In the genomic region with DNA sequence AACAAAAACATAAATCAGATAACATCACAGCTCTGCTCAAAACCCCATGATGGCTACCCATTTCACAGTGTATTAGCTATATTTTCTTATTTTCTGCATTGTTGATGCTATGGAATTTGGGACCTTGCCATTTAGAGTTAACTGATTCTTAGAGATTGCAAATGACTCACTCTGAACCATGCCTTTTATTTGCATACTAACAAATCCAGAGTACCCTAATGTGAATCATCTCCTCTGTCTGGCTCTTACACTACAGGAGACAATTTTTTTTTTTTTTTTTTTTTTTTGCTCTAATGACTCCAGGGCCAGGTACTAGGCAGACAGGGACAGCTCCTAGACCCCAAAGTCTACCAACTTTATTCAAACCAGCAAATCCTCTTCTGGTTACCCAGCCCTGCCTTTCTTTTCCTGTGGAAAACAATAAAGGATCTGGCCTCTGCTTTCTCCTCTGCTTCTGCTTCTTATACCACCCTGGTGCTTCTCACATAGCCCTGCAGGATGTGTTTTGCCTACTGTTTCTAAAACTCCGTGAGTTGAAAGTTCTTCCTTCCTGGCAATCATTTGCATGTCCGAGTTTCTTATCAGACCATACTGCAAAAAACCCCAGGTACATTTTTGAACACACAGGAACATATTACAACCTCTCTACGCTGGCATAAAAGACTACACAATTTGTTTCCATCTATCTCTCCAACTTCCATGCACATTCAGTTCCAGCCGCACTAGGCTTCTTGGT, we compare ENCODE assay signal across 11 cellular contexts. TPM values are rescaled to one million over a fixed set of nuclear protein-coding genes. Genes with fewer than 3 reads are reported as not detected.
DNase-seq lines count a peak whose midpoint lies in the region; ATAC-seq and TF ChIP-seq lines count a peak whose summit lies in the region.
"Had no signal": no experiment of that assay in that cellular context is flagged by ENCODE, and none has a peak within 500 bp of the region (broad histone marks: within the 10 kb centered on the region; RNA-seq: fewer than 3 reads in every experiment).

No MANE protein-coding gene starts in this region.

- POLR2A ChIA-PET in RWPE1 (lab: Yijun Ruan, JAX; ENCODE audit: low non-redundant PET): interaction anchor here (0.6 kb wide), 1 partner anchor 60 kb away, joined by 5 read pairs; no protein-coding TSS in a partner anchor

- peaks cover 0 to 31% of the 10 kb centered on the region in 2 donors for H3K36me3 ChIP-seq in psoas muscle (ENCODE audit: insufficient read depth in 1 of 2, low read depth in 1 of 2)
- no peaks in the 10 kb centered on the region for H3K36me3 ChIP-seq in uterus
- H3K36me3 ChIP-seq: lower lobe of right lung had no signal

- ATAC-seq in GM19324 (IDR thresholded peaks at IDR 0.05; ENCODE audit: low FRiP score, unreplicated experiment) (peak; percentile 82), foreskin keratinocyte (peak; percentile 97), GM19023 (IDR thresholded peaks at IDR 0.05; ENCODE audit: unreplicated experiment) (no peak), psoas muscle (no peak)
- ATAC-seq: lower lobe of right lung had no signal

- 81 to 94% (median 85%) methylated on average over 4 of the region's 4 CpGs for WGBS in psoas muscle, 3 donors

- TF ChIP-seq POLR2A in uterus (IDR thresholded peaks at IDR 0.05): no peak

- no peak overlapping the region for H3K27ac ChIP-seq in RWPE1
- no peak overlapping the region for H3K27ac ChIP-seq in foreskin keratinocyte
- no peak overlapping the region for H3K27ac ChIP-seq in psoas muscle
- no peak overlapping the region for H3K27ac ChIP-seq in uterus
- H3K27ac ChIP-seq: lower lobe of right lung had no signal

- no peak for TF ChIP-seq CTCF in AG10803 (conservative IDR thresholded peaks at IDR 0.05; ENCODE audit: low read length)
- no peak for TF ChIP-seq CTCF in RWPE1 (conservative IDR thresholded peaks at IDR 0.05; ENCODE audit: low read depth)
- TF ChIP-seq CTCF in foreskin keratinocyte (conservative IDR thresholded peaks at IDR 0.05): no peak
- TF ChIP-seq CTCF in psoas muscle (IDR thresholded peaks at IDR 0.05): no peak
- no peak for TF ChIP-seq CTCF in uterus (IDR thresholded peaks at IDR 0.05)

- H3K27me3 ChIP-seq in foreskin keratinocyte (no peaks in the 10 kb centered on the region), psoas muscle (ENCODE audit: insufficient read depth in 3 of 3, low read length in 2 of 3) (no peaks in the 10 kb centered on the region), uterus (no peaks in the 10 kb centered on the region)

- H3K4me1 ChIP-seq in foreskin keratinocyte: peaks cover 10% of the 10 kb centered on the region
- no peaks in the 10 kb centered on the region for H3K4me1 ChIP-seq in psoas muscle
- H3K4me1 ChIP-seq in uterus: no peaks in the 10 kb centered on the region
- H3K4me1 ChIP-seq: lower lobe of right lung had no signal

- DNase-seq in AG10803 (ENCODE audit: low read depth) (peak; percentile 84), RWPE1 (ENCODE audit: low spot score) (peak; percentile 70), foreskin keratinocyte (peak; percentile 71 to 81), 8988T (no peak), psoas muscle (no peak), uterus (no peak)
- DNase-seq: lower lobe of right lung; NCI-H1105 treated with DMSO at 0.1 percent for 48 hours; stimulated activated CD4-positive, alpha-beta T cell treated with anti-CD3 and anti-CD28 coated beads, Interleukin-1b, Interleukin-23, amount 100 ng/mL, for 48 hours had no signal

- intact Hi-C loops in psoas muscle (cut with DNase I): no loop called here
- intact Hi-C loops in uterus (cut with DNase I; ENCODE audit: low total_unique reads): no loop called here

- H3K9me3 ChIP-seq in psoas muscle (no peaks in the 10 kb centered on the region), uterus (no peaks in the 10 kb centered on the region)
- H3K9me3 ChIP-seq: lower lobe of right lung had no signal

- no peak overlapping the region for H3K4me3 ChIP-seq in AG10803 (ENCODE audit: low read length)
- no peak overlapping the region for H3K4me3 ChIP-seq in psoas muscle
- H3K4me3 ChIP-seq in uterus: no peak overlapping the region
- H3K4me3 ChIP-seq: lower lobe of right lung had no signal

- CTCF ChIA-PET in RWPE1 (lab: Yijun Ruan, JAX): no interaction called here

RNA-seq across cellular contexts. Expression of a gene that starts 10.6 kb away (rescaled TPM):
- total RNA-seq in foreskin keratinocyte (45.8 and 54.6 TPM in 2 replicates), psoas muscle (10 to 100 TPM; 30.1 to 54.0 (median 38.1) TPM), uterus (100 to 1,000 TPM in 1 of 4 donors, 10 to 100 TPM in 3; 43.2 to 204 (median 68.7) TPM)
- polyA plus RNA-seq in foreskin keratinocyte (0.30 and 0.47 TPM in 2 replicates), psoas muscle (1 to 10 TPM; 1.0 to 7.0 (median 1.1) TPM)

RNA-seq across cellular contexts. Expression of a gene that starts 29.3 kb away (rescaled TPM):
- 12.0 and 14.1 TPM in 2 replicates for total RNA-seq in foreskin keratinocyte
- 0.46 and 0.55 TPM in 2 replicates for polyA plus RNA-seq in foreskin keratinocyte
- 10 to 100 TPM; 10.3 to 16.4 (median 12.7) TPM for total RNA-seq in psoas muscle
- 1 to 10 TPM; 1.2 to 5.2 (median 1.2) TPM for polyA plus RNA-seq in psoas muscle
- 10 to 100 TPM in 3 of 4 donors, 1 to 10 TPM in 1; 2.1 to 65.3 (median 18.9) TPM for total RNA-seq in uterus

RNA-seq across cellular contexts. Expression of a gene that starts 38.9 kb away (rescaled TPM):
- total RNA-seq in foreskin keratinocyte (0.92 and 1.9 TPM in 2 replicates), psoas muscle (1 to 10 TPM in 2 of 4 donors, under 1 TPM in 1, not detected in 1; 0.37 to 2.1 (median 1.9) TPM), uterus (1 to 10 TPM in 1 of 4 donors, not detected in 3; 1.5 TPM)
- polyA plus RNA-seq in foreskin keratinocyte (2.3 and 2.6 TPM in 2 replicates), psoas muscle (1 to 10 TPM in 1 of 3 donors, under 1 TPM in 2; 0.55 to 1.3 (median 0.70) TPM)

RNA-seq across cellular contexts. Expression of a gene that starts 50.6 kb away (rescaled TPM):
- total RNA-seq in foreskin keratinocyte (6.9 TPM in 2 replicates), psoas muscle (1 to 10 TPM; 6.7 to 6.8 (median 6.7) TPM), uterus (10 to 100 TPM in 2 of 4 donors, 1 to 10 TPM in 2; 5.9 to 31.2 (median 10.2) TPM)
- polyA plus RNA-seq in foreskin keratinocyte (0.54 and 0.79 TPM in 2 replicates), psoas muscle (1 to 10 TPM; 1.0 to 3.9 (median 2.0) TPM)

Comparison
In these comparisons a context has a peak if more than half of its experiments do, and no peak if none do; other contexts are left out.
1. DNase-seq: peak in AG10803 (single experiment), RWPE1 (single experiment) and foreskin keratinocyte (2 of 2); none in 8988T (single experiment), psoas muscle (0 of 2) and uterus (0 of 2).
2. ATAC-seq: peak in GM19324 (single experiment) and foreskin keratinocyte (single experiment); none in GM19023 (single experiment) and psoas muscle (0 of 4).